Comparison of ENCODE assay signal across 8 cellular contexts in genomic region chr19:17026041-17026658, GRCh38. TPM values are rescaled to one million over a fixed set of nuclear protein-coding genes. Genes with fewer than 3 reads are reported as not detected.
DNase-seq lines count a peak whose midpoint lies in the region; ATAC-seq, FAIRE-seq and TF ChIP-seq lines count a peak whose summit lies in the region.

No MANE protein-coding gene starts in this region.

- H4K20me1 ChIP-seq in GM12878 (ENCODE audit: control insufficient read depth, insufficient read depth), result no peaks in the 10 kb centered on the region

- RAD21 ChIA-PET in GM12878 (lab: Charles Lee; ENCODE audit: unreplicated experiment), result no interaction called here

- H3K36me3 ChIP-seq in GM12878 (ENCODE audit: control insufficient read depth in 2 of 2, insufficient read depth in 2 of 2, low read length in 1 of 2) (no peaks in the 10 kb centered on the region), lower lobe of right lung (no peaks in the 10 kb centered on the region), tibial artery (peaks cover 0 to 4% (median 0%) of the 10 kb centered on the region in 3 donors), vagina (no peaks in the 10 kb centered on the region)

- intact Hi-C loops in GM12878 (cut with micrococcal nuclease; ENCODE audit: unreplicated experiment), result no loop called here
- intact Hi-C loops in lower lobe of right lung (cut with DNase I), result no loop called here
- intact Hi-C loops in tibial artery (cut with DNase I; ENCODE audit: low total_unique reads), result no loop called here
- intact Hi-C loops in vagina (cut with DNase I), result no loop called here
- intact Hi-C loops in lower leg skin (cut with DNase I; ENCODE audit: low total_unique reads), result no loop called here

- no peak overlapping the region for H3K4me2 ChIP-seq in GM12878 (ENCODE audit: control insufficient read depth, insufficient read depth)

- no peak overlapping the region for H3K4me3 ChIP-seq in GM12878
- H3K4me3 ChIP-seq in lower lobe of right lung, result peak overlapping the region; percentile 54
- peak overlapping the region; percentile 22 to 29 for H3K4me3 ChIP-seq in tibial artery
- peak overlapping the region in 1 of 2 donors; percentile 18 for H3K4me3 ChIP-seq in vagina
- no peak overlapping the region for H3K4me3 ChIP-seq in lower leg skin (ENCODE audit: low read depth, poor library complexity, severe bottlenecking)

- WGBS in GM12878 (ENCODE audit: insufficient coverage, insufficient replicate concordance, low lambda C conversion rate, missing lambda C conversion rate), result 29% methylated on average over 35 of the region's 38 CpGs
- WGBS in lower leg skin, 2 donors, result 3% methylated on average over 16 to 21 of the region's 38 CpGs

- POLR2A ChIA-PET in GM12878 (lab: Charles Lee), result no interaction called here

- H3K79me2 ChIP-seq in GM12878 (ENCODE audit: control insufficient read depth, insufficient read depth, low read length), result no peaks in the 10 kb centered on the region

- peaks cover 2% of the 10 kb centered on the region; the same call in 1 of the 3 replicates for H3K9me3 ChIP-seq in GM12878 (replicated peaks; ENCODE audit: control insufficient read depth, insufficient read depth, low read length)
- peaks cover 9% of the 10 kb centered on the region for H3K9me3 ChIP-seq in lower lobe of right lung
- H3K9me3 ChIP-seq in tibial artery, result peaks cover 0 to 20% (median 19%) of the 10 kb centered on the region in 3 donors
- no peaks in the 10 kb centered on the region for H3K9me3 ChIP-seq in vagina

- TF ChIP-seq POLR2A in GM12878 (IDR thresholded peaks at IDR 0.05; ENCODE audit: low read depth, low read length) (no peak), vagina (IDR thresholded peaks at IDR 0.05) (no peak), lower leg skin (IDR thresholded peaks at IDR 0.05) (no peak)

- H3K27ac ChIP-seq in GM12878 (ENCODE audit: control insufficient read depth, insufficient read depth), result no peak overlapping the region
- peak overlapping the region; percentile 59 for H3K27ac ChIP-seq in lower lobe of right lung
- no peak overlapping the region for H3K27ac ChIP-seq in tibial artery
- H3K27ac ChIP-seq in vagina, result no peak overlapping the region

- ATAC-seq in GM12878 (no peak), lower lobe of right lung (peak; percentile 63 to 67)
- ATAC-seq in activated CD4-positive, CD25-positive, alpha-beta regulatory T cell treated with anti-CD3 and anti-CD28 coated beads, Interleukin-2, amount 50 U/mL, for 24 hours, result no peak

- BruUV-seq in GM12878 (replicated peaks; lab: Mats Ljungman, UMichigan), result no TSS peak

- no peak overlapping the region for H3K9ac ChIP-seq in GM12878 (ENCODE audit: control insufficient read depth, insufficient read depth, low read length)

- SMC1A ChIA-PET in GM12878 (lab: Charles Lee; ENCODE audit: uncharacterized antibody, unreplicated experiment), result no interaction called here

- FAIRE-seq in GM12878 (lab: Jason Lieb, UNC), result no peak

- H3K27me3 ChIP-seq in GM12878 (replicated peaks in 1 of 2; ENCODE audit: control insufficient read depth in 2 of 2, insufficient read depth in 2 of 2, low read length in 1 of 2) (peaks cover 3 to 9% of the 10 kb centered on the region in 2 experiments), lower lobe of right lung (ENCODE audit: low read depth) (peaks cover 7% of the 10 kb centered on the region), tibial artery (peaks cover 0 to 57% of the 10 kb centered on the region in 2 donors), vagina (peaks cover 4% of the 10 kb centered on the region)

- no peak for TF ChIP-seq RAD21 in GM12878 (IDR thresholded peaks at IDR 0.05; ENCODE audit: insufficient read depth, low read depth, low read length)

- peak; percentile 10 for DNase-seq in activated gamma-delta T cell treated with Interleukin-2 at 50 U/mL for 16 hours
- DNase-seq in activated gamma-delta T cell (lab: John Stamatoyannopoulos, UW), result no peak
- DNase-seq in GM12878 (ENCODE audit: low read depth, low spot score), result no peak
- DNase-seq in lower lobe of right lung, result peak; percentile 76
- no peak for DNase-seq in tibial artery
- no peak for DNase-seq in vagina (ENCODE audit: extremely low spot score in 2 of 2)
- DNase-seq in lower leg skin (ENCODE audit: low spot score in 2 of 2), result no peak

- in situ Hi-C loops in GM12878 (cut with MboI), result no loop called here

- no peak overlapping the region for H2AFZ ChIP-seq in GM12878 (ENCODE audit: control insufficient read depth, low read depth, low read length)

- no peak for TF ChIP-seq EP300 in GM12878 (IDR thresholded peaks at IDR 0.05; ENCODE audit: borderline replicate concordance in 1 of 2, control insufficient read depth in 1 of 2, low read depth in 2 of 2, low read length in 2 of 2)

- no peaks in the 10 kb centered on the region for H3K4me1 ChIP-seq in GM12878 (ENCODE audit: control insufficient read depth, insufficient read depth, low read length)
- H3K4me1 ChIP-seq in lower lobe of right lung, result peaks cover 31% of the 10 kb centered on the region
- peaks cover 0 to 15% (median 9%) of the 10 kb centered on the region in 4 donors for H3K4me1 ChIP-seq in tibial artery
- H3K4me1 ChIP-seq in vagina, result peaks cover 7% of the 10 kb centered on the region

- CTCF ChIA-PET in GM12878 (lab: Yijun Ruan, JAX), result no interaction called here

- no peak for TF ChIP-seq CTCF in GM12878 (IDR thresholded peaks at IDR 0.05 in 2 of 3, conservative IDR thresholded peaks at IDR 0.05 in 1 of 3; ENCODE audit: control insufficient read depth in 2 of 3, extremely low read depth in 1 of 3, insufficient read depth in 1 of 3, low read depth in 3 of 3, low read length in 3 of 3)
- TF ChIP-seq CTCF in lower lobe of right lung (IDR thresholded peaks at IDR 0.05), result no peak
- TF ChIP-seq CTCF in tibial artery (IDR thresholded peaks at IDR 0.05), result no peak
- TF ChIP-seq CTCF in vagina (IDR thresholded peaks at IDR 0.05), result no peak
- no peak for TF ChIP-seq CTCF in lower leg skin (IDR thresholded peaks at IDR 0.05)

RNA-seq across cellular contexts. Expression of gene CPAMD8, which starts 0.5 kb away (rescaled TPM):
- total RNA-seq in GM12878 (2013; cell fraction: nucleolus; rRNA removed), result 0.79 and 1.2 TPM in 2 replicates
- 0.40 and 0.54 TPM in 2 replicates for total RNA-seq in GM12878 (2014; rRNA removed)
- total RNA-seq in GM12878 (2014; rRNA removed; fragmentation: Illumina TruSeq; extraction: Trizol), result 0.14 TPM in 1 of 2 replicates, not detected in the other
- 0.13 and 0.97 TPM in 2 replicates for total RNA-seq in GM12878 (2021)
- 0.29 TPM for polyA plus RNA-seq in GM12878 (2011; ENCODE audit: low read depth)
- 0.16 and 0.24 TPM in 2 replicates for polyA plus RNA-seq in GM12878 (2011; rRNA removed)
- 0.25 and 0.40 TPM in 2 replicates for polyA plus RNA-seq in GM12878 (2011; cell fraction: cytosol; rRNA removed)
- polyA plus RNA-seq in GM12878 (2011; cell fraction: nucleus; rRNA removed), result 0.88 and 0.89 TPM in 2 replicates
- 0.45 and 0.90 TPM in 2 replicates for polyA plus RNA-seq in GM12878 (2012)
- polyA plus RNA-seq in GM12878 (2014; fragmentation: Illumina TruSeq; extraction: Trizol), result 0.05 and 0.12 TPM in 2 replicates
- polyA plus RNA-seq in GM12878 (2014; fragmentation: Nextera tagmentation; extraction: Ambion mirVana), result not detected
- polyA plus RNA-seq in GM12878 (2014; rRNA removed), result 0.83 and 1.1 TPM in 2 replicates
- polyA plus RNA-seq in GM12878 (2016; fragmentation: Nextera tagmentation; extraction: Ambion mirVana), result under 1 TPM; 0.21 to 0.25 TPM
- 0.22 and 0.26 TPM in 2 replicates for polyA minus RNA-seq in GM12878 (2011; rRNA and poly(A)+ RNA removed)
- not detected in 2 replicates for polyA minus RNA-seq in GM12878 (2011; cell fraction: cytosol; rRNA and poly(A)+ RNA removed)
- 0.57 and 0.73 TPM in 2 replicates for polyA minus RNA-seq in GM12878 (2011; cell fraction: nucleus; rRNA and poly(A)+ RNA removed)
- 54.3 TPM for total RNA-seq in lower lobe of right lung
- 16.0 TPM for total RNA-seq in vagina
- total RNA-seq in lower leg skin, result 10 to 100 TPM in 3 of 4 donors, 1 to 10 TPM in 1; 8.1 to 14.0 (median 13.0) TPM

RNA-seq across cellular contexts. Expression of gene HAUS8, which starts 49.1 kb away (rescaled TPM):
- 14.2 and 16.9 TPM in 2 replicates for total RNA-seq in GM12878 (2013; cell fraction: nucleolus; rRNA removed)
- 15.4 and 22.7 TPM in 2 replicates for total RNA-seq in GM12878 (2014; rRNA removed)
- total RNA-seq in GM12878 (2014; rRNA removed; fragmentation: Illumina TruSeq; extraction: Trizol), result 22.8 and 24.0 TPM in 2 replicates
- total RNA-seq in GM12878 (2021), result 32.0 and 36.8 TPM in 2 replicates
- 14.4 TPM for polyA plus RNA-seq in GM12878 (2011; ENCODE audit: low read depth)
- 21.3 and 24.6 TPM in 2 replicates for polyA plus RNA-seq in GM12878 (2011; rRNA removed)
- 24.9 and 27.7 TPM in 2 replicates for polyA plus RNA-seq in GM12878 (2011; cell fraction: cytosol; rRNA removed)
- polyA plus RNA-seq in GM12878 (2011; cell fraction: nucleus; rRNA removed), result 31.7 and 32.0 TPM in 2 replicates
- 16.4 and 17.9 TPM in 2 replicates for polyA plus RNA-seq in GM12878 (2012)
- polyA plus RNA-seq in GM12878 (2014; fragmentation: Illumina TruSeq; extraction: Trizol), result 33.1 and 37.2 TPM in 2 replicates
- polyA plus RNA-seq in GM12878 (2014; fragmentation: Nextera tagmentation; extraction: Ambion mirVana), result 10 to 100 TPM; 24.2 to 35.7 TPM
- polyA plus RNA-seq in GM12878 (2014; rRNA removed), result 34.6 and 37.4 TPM in 2 replicates
- polyA plus RNA-seq in GM12878 (2016; fragmentation: Nextera tagmentation; extraction: Ambion mirVana), result 10 to 100 TPM; 43.0 to 43.9 TPM
- polyA minus RNA-seq in GM12878 (2011; rRNA and poly(A)+ RNA removed), result 10.3 and 10.8 TPM in 2 replicates
- 3.7 and 8.1 TPM in 2 replicates for polyA minus RNA-seq in GM12878 (2011; cell fraction: cytosol; rRNA and poly(A)+ RNA removed)
- polyA minus RNA-seq in GM12878 (2011; cell fraction: nucleus; rRNA and poly(A)+ RNA removed), result 5.4 and 11.7 TPM in 2 replicates
- total RNA-seq in lower lobe of right lung, result 9.1 TPM
- total RNA-seq in vagina, result 4.7 TPM
- total RNA-seq in lower leg skin, result 1 to 10 TPM; 3.3 to 7.0 (median 5.7) TPM

RNA-seq across cellular contexts. Expression of gene MYO9B, which starts 49.4 kb away (rescaled TPM):
- 555 and 589 TPM in 2 replicates for total RNA-seq in GM12878 (2013; cell fraction: nucleolus; rRNA removed)
- total RNA-seq in GM12878 (2014; rRNA removed) (66.4 and 77.3 TPM in 2 replicates), GM12878 (2014; rRNA removed; fragmentation: Illumina TruSeq; extraction: Trizol) (38.1 and 42.6 TPM in 2 replicates), GM12878 (2021) (157 and 165 TPM in 2 replicates), lower lobe of right lung (205 TPM), vagina (100 TPM), lower leg skin (10 to 100 TPM; 29.2 to 63.1 (median 43.5) TPM)
- polyA plus RNA-seq in GM12878 (2011; ENCODE audit: low read depth), result 65.2 TPM
- polyA plus RNA-seq in GM12878 (2011; rRNA removed) (26.7 and 48.9 TPM in 2 replicates), GM12878 (2014; fragmentation: Illumina TruSeq; extraction: Trizol) (26.8 and 57.9 TPM in 2 replicates), GM12878 (2014; fragmentation: Nextera tagmentation; extraction: Ambion mirVana) (10 to 100 TPM in 1 of 2 experiments, 1 to 10 TPM in 1; 5.4 to 11.1 TPM), GM12878 (2014; rRNA removed) (87.6 and 105 TPM in 2 replicates), GM12878 (2016; fragmentation: Nextera tagmentation; extraction: Ambion mirVana) (10 to 100 TPM; 25.4 to 32.8 TPM)
- 49.6 and 58.1 TPM in 2 replicates for polyA plus RNA-seq in GM12878 (2011; cell fraction: cytosol; rRNA removed)
- 452 and 507 TPM in 2 replicates for polyA plus RNA-seq in GM12878 (2011; cell fraction: nucleus; rRNA removed)
- 174 and 191 TPM in 2 replicates for polyA plus RNA-seq in GM12878 (2012)
- 93.1 and 119 TPM in 2 replicates for polyA minus RNA-seq in GM12878 (2011; rRNA and poly(A)+ RNA removed)
- 59.6 and 66.5 TPM in 2 replicates for polyA minus RNA-seq in GM12878 (2011; cell fraction: cytosol; rRNA and poly(A)+ RNA removed)
- polyA minus RNA-seq in GM12878 (2011; cell fraction: nucleus; rRNA and poly(A)+ RNA removed), result 106 and 154 TPM in 2 replicates

Comparison
In these comparisons a context has a peak if more than half of its experiments do, and no peak if none do; other contexts are left out.
1. DNase-seq: peak in activated gamma-delta T cell treated with Interleukin-2 at 50 U/mL for 16 hours (single experiment) and lower lobe of right lung (single experiment); none in activated gamma-delta T cell (single experiment), GM12878 (single experiment), tibial artery (0 of 2), vagina (0 of 2) and lower leg skin (0 of 2).
2. ATAC-seq: peak in lower lobe of right lung (2 of 2); none in GM12878 (single experiment) and activated CD4-positive, CD25-positive, alpha-beta regulatory T cell treated with anti-CD3 and anti-CD28 coated beads, Interleukin-2, amount 50 U/mL, for 24 hours (0 of 2).
3. H3K4me3 ChIP-seq: peak in lower lobe of right lung (single experiment) and tibial artery (2 of 2); none in GM12878 (single experiment) and lower leg skin (single experiment).